Comparison of ENCODE assay signal across 10 cellular contexts in genomic region chr15:64851503-64851840, GRCh38. TPM values are rescaled to one million over a fixed set of nuclear protein-coding genes. Genes with fewer than 3 reads are reported as not detected.
DNase-seq lines count a peak whose midpoint lies in the region; ATAC-seq and TF ChIP-seq lines count a peak whose summit lies in the region.
"Had no signal": no experiment of that assay in that cellular context is flagged by ENCODE, and none has a peak within 500 bp of the region (broad histone marks: within the 10 kb centered on the region; RNA-seq: fewer than 3 reads in every experiment).

No MANE protein-coding gene starts in this region.

- H3K4me1 ChIP-seq in SJSA1 (replicated peaks) = peaks cover 68% of the 10 kb centered on the region

- no peaks in the 10 kb centered on the region for H3K9me3 ChIP-seq in SJSA1 (replicated peaks)

- intact Hi-C loops in CD14-positive monocyte (cut with micrococcal nuclease) = loop anchor here in 1 of 2 donors (2.0 kb wide), 1 partner anchor 53 kb away; no protein-coding TSS in a partner anchor

- H3K4me3 Mint-ChIP-seq in CD14-positive monocyte = peak overlapping the region; percentile 64 to 86
- H3K4me3 Mint-ChIP-seq: activated naive CD4-positive, alpha-beta T cell treated with anti-CD3 and anti-CD28 coated beads for 36 hours had no signal

- H3K27me3 ChIP-seq in SJSA1 (replicated peaks) = no peaks in the 10 kb centered on the region

- DNase-seq in CD14-positive monocyte (ENCODE audit: low spot score) (no peak), SJSA1 (ENCODE audit: low read depth in 1 of 2, low spot score in 2 of 2) (peak; percentile 58 to 63), fibroblast of the aortic adventitia (ENCODE audit: low read depth) (peak; percentile 96), omental fat pad (ENCODE audit: low spot score) (no peak)
- DNase-seq in activated naive CD4-positive, alpha-beta T cell (lab: John Stamatoyannopoulos, UW) = no peak
- DNase-seq in NK-92 treated with Interleukin-12 subunit alpha and Interleukin-12 subunit beta, amount 100 ng/mL, for 24 hours (lab: John Stamatoyannopoulos, UW) = no peak
- no peak for DNase-seq in activated T-cell treated with anti-CD3 and anti-CD28 coated beads, Interleukin-2, amount 50 U/mL, for 48 hours
- DNase-seq: activated naive CD4-positive, alpha-beta T cell treated with anti-CD3 and anti-CD28 coated beads for 36 hours; NCI-H510A had no signal

- H3K36me3 Mint-ChIP-seq in CD14-positive monocyte = peaks cover 71 to 99% of the 10 kb centered on the region in 2 donors

- H3K27me3 Mint-ChIP-seq in CD14-positive monocyte (ENCODE audit: low read depth in 3 of 3) = no peaks in the 10 kb centered on the region

- H3K27ac Mint-ChIP-seq in CD14-positive monocyte = peak overlapping the region; percentile 86 to 98 (median 94)
- H3K27ac Mint-ChIP-seq: activated naive CD4-positive, alpha-beta T cell treated with anti-CD3 and anti-CD28 coated beads for 36 hours had no signal

- TF ChIP-seq CTCF in CD14-positive monocyte (IDR thresholded peaks at IDR 0.05) = no peak
- TF ChIP-seq CTCF in fibroblast of the aortic adventitia (IDR thresholded peaks at IDR 0.05; ENCODE audit: insufficient read depth, low read length) = no peak
- TF ChIP-seq CTCF in omental fat pad (IDR thresholded peaks at IDR 0.05) = no peak

- no peak overlapping the region for H3K4me3 ChIP-seq in SJSA1
- peak overlapping the region; percentile 33 for H3K4me3 ChIP-seq in fibroblast of the aortic adventitia (ENCODE audit: low read depth, low read length)

- peak; percentile 81 for ATAC-seq in omental fat pad (ENCODE audit: low FRiP score)
- ATAC-seq in HG03354 (IDR thresholded peaks at IDR 0.05; ENCODE audit: poor library complexity, severe bottlenecking, unreplicated experiment) = no peak

- peaks cover 94% of the 10 kb centered on the region for H3K4me1 Mint-ChIP-seq in CD14-positive monocyte

- no peaks in the 10 kb centered on the region for H3K9me3 Mint-ChIP-seq in CD14-positive monocyte
- H3K9me3 Mint-ChIP-seq: activated naive CD4-positive, alpha-beta T cell treated with anti-CD3 and anti-CD28 coated beads for 36 hours had no signal

- H3K27ac ChIP-seq in SJSA1 = peak overlapping the region; percentile 45

- peaks cover 90% of the 10 kb centered on the region for H3K36me3 ChIP-seq in SJSA1

RNA-seq across cellular contexts. Expression of gene PLEKHO2, which starts 9.8 kb away (rescaled TPM):
- 10 to 100 TPM; 78.0 to 93.5 TPM for polyA plus RNA-seq in CD14-positive monocyte
- 21.4 and 21.7 TPM in 2 replicates for total RNA-seq in SJSA1 (2014; rRNA removed; shearing (Covaris generic))
- total RNA-seq in fibroblast of the aortic adventitia (ENCODE audit: low replicate concordance) (16.0 and 21.8 TPM in 2 replicates), omental fat pad (10 to 100 TPM; 53.0 to 86.6 (median 58.4) TPM)

RNA-seq across cellular contexts. Expression of gene PIF1, which starts 26.0 kb away (rescaled TPM):
- polyA plus RNA-seq in CD14-positive monocyte = under 1 TPM in 1 of 2 donors, not detected in 1; 0.13 TPM
- total RNA-seq in SJSA1 (2014; rRNA removed; shearing (Covaris generic)) = 20.1 and 29.2 TPM in 2 replicates
- total RNA-seq in fibroblast of the aortic adventitia (ENCODE audit: low replicate concordance) (2.0 and 7.4 TPM in 2 replicates), omental fat pad (1 to 10 TPM in 2 of 4 donors, under 1 TPM in 1, not detected in 1; 0.63 to 1.4 (median 1.0) TPM)

Comparison
In these comparisons a context has a peak if more than half of its experiments do, and no peak if none do; other contexts are left out.
1. DNase-seq: peak in SJSA1 (2 of 2) and fibroblast of the aortic adventitia (single experiment); none in CD14-positive monocyte (single experiment), omental fat pad (single experiment), activated naive CD4-positive, alpha-beta T cell (0 of 4), NK-92 treated with Interleukin-12 subunit alpha and Interleukin-12 subunit beta, amount 100 ng/mL, for 24 hours (single experiment) and activated T-cell treated with anti-CD3 and anti-CD28 coated beads, Interleukin-2, amount 50 U/mL, for 48 hours (0 of 2).